Comparison of ENCODE assay signal across 8 cellular contexts in the genomic region with DNA sequence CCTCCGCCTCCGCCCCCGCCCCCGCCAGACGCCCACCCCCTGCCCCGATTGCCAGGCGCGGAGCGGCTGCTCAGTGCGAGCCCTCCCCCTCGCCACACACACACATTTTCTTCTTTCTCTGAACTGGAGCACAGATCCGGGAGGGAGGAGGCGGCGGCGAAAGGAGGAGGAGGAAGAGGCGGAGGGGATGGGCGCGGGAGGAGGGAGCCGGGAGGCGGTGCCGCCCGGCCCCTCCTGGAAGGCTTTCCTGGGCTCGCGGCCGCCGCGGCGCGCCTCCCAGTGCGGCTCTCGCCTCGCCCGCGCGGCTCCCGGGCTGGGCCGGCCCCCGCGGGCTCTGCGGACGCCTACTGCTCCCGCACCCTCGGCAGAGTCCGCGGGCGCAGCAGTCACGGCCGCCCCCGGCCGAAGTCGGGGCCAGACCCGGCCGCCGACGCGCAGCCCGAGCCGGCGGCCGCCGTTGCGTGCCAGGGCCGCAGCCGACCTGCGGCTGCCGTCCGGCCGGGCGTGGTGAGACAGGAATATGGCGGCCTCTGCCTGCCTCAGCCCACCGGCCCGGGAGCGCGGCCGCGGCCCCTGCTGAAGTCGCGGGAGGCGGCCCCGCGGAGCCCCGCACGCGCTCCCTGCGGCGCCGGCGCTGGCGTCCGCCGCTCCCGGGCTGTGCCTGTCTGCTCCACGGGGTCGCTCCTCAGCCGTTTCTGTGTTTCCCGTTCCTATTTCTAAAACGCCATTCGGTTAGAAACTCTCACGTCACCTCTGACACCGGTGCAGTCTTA.
DNase-seq lines count a peak whose midpoint lies in the region; ATAC-seq and TF ChIP-seq lines count a peak whose summit lies in the region.

No MANE protein-coding gene starts in this region.

- intact Hi-C loops in dendritic cell treated with granulocyte-macrophage colony-stimulating factor and Interleukin-4, amounts not matched to agents 40 ng/mL and 50 ng/mL, for 4 days (cut with micrococcal nuclease) = loop anchor here (5.0 kb wide), 2 partner anchors 85 to 170 kb away; no protein-coding TSS in a partner anchor

- POLR2A ChIA-PET in HEK293T (lab: Yijun Ruan, JAX) = interaction anchor here (0.7 kb wide), 1 partner anchor 55 kb away, joined by 3 read pairs; no protein-coding TSS in a partner anchor

- no peaks in the 10 kb centered on the region for H3K9me3 Mint-ChIP-seq in dendritic cell treated with granulocyte-macrophage colony-stimulating factor and Interleukin-4, amounts not matched to agents 40 ng/mL and 50 ng/mL, for 4 days

- DNase-seq in AG08395 (ENCODE audit: low spot score) = peak; percentile 91
- peak; percentile 74 for DNase-seq in HEK293T (ENCODE audit: extremely low spot score)
- DNase-seq in NCI-H524 treated with DMSO at 0.1 percent for 48 hours (lab: John Stamatoyannopoulos, UW) = peak; percentile 19
- peak; percentile 74 to 81 for DNase-seq in activated CD4-positive, alpha-beta T cell treated with anti-CD3 and anti-CD28 coated beads, Interleukin-2, amount 50 U/mL, for 48 hours
- DNase-seq in left kidney (ENCODE audit: low read depth, low spot score) = peak; percentile 99
- DNase-seq in stimulated activated CD4-positive, alpha-beta T cell treated with anti-CD3 and anti-CD28 coated beads, Interleukin-15, amount 100 ng/mL, for 24 hours = peak; percentile 87

- CTCF ChIA-PET in HEK293T (lab: Yijun Ruan, JAX) = no interaction called here

- no peak for ATAC-seq in HG03378 (IDR thresholded peaks at IDR 0.05; ENCODE audit: unreplicated experiment)

- H3K4me1 Mint-ChIP-seq in dendritic cell treated with granulocyte-macrophage colony-stimulating factor and Interleukin-4, amounts not matched to agents 40 ng/mL and 50 ng/mL, for 4 days (ENCODE audit: low read depth) = peaks cover 56% of the 10 kb centered on the region

- peaks cover 24% of the 10 kb centered on the region for H3K36me3 Mint-ChIP-seq in dendritic cell treated with granulocyte-macrophage colony-stimulating factor and Interleukin-4, amounts not matched to agents 40 ng/mL and 50 ng/mL, for 4 days (ENCODE audit: low read depth)

- no peaks in the 10 kb centered on the region for H3K27me3 Mint-ChIP-seq in dendritic cell treated with granulocyte-macrophage colony-stimulating factor and Interleukin-4, amounts not matched to agents 40 ng/mL and 50 ng/mL, for 4 days

- H3K27ac Mint-ChIP-seq in dendritic cell treated with granulocyte-macrophage colony-stimulating factor and Interleukin-4, amounts not matched to agents 40 ng/mL and 50 ng/mL, for 4 days = peak overlapping the region; percentile 91

- H3K4me3 Mint-ChIP-seq in dendritic cell treated with granulocyte-macrophage colony-stimulating factor and Interleukin-4, amounts not matched to agents 40 ng/mL and 50 ng/mL, for 4 days = peak overlapping the region; percentile 86

TF ChIP-seq in HEK293T, 16 proteins besides CTCF, POLR2A, EP300 and RAD21:
- TF ChIP-seq NFRKB (IDR thresholded peaks at IDR 0.05) (no peak), ARNT (IDR thresholded peaks at IDR 0.05) (peak; percentile 79)
TF ChIP-seq in HEK293T: peak in this region for 1.

Comparison
In these comparisons a context has a peak if more than half of its experiments do, and no peak if none do; other contexts are left out.
1. DNase-seq: peak in every context shown above with its lines; median percentile 99 in left kidney; 91 in AG08395; 87 in stimulated activated CD4-positive, alpha-beta T cell treated with anti-CD3 and anti-CD28 coated beads, Interleukin-15, amount 100 ng/mL, for 24 hours; 78 in activated CD4-positive, alpha-beta T cell treated with anti-CD3 and anti-CD28 coated beads, Interleukin-2, amount 50 U/mL, for 48 hours; 74 in HEK293T; 19 in NCI-H524 treated with DMSO at 0.1 percent for 48 hours.